ENCODE assay signal across 21 cellular contexts in genomic region chr1:180939706-180940094, GRCh38.
"Had no signal": no experiment of that assay in that cellular context is flagged by ENCODE, and none has a peak within 500 bp of the region (broad histone marks: within the 10 kb centered on the region; RNA-seq: fewer than 3 reads in every experiment).

No MANE protein-coding gene starts in this region.

- H3K36me3 Mint-ChIP-seq: activated naive CD8-positive, alpha-beta T cell had no signal

- DNase-seq: activated CD4-positive, alpha-beta T cell treated with anti-CD3 and anti-CD28 coated beads for 4 hours; activated CD4-positive, alpha-beta T cell treated with anti-CD3 and anti-CD28 coated beads, Interleukin-2, amount 50 U/mL, for 4 hours; activated effector memory CD4-positive, alpha-beta T cell treated with Interleukin-2 at 50 U/mL for 16 hours; activated naive CD4-positive, alpha-beta T cell treated with Interleukin-2 at 50 U/mL for 16 hours; adrenal gland; aorta; brain microvascular endothelial cell; foreskin fibroblast; heart right ventricle; lower lobe of right lung; mesenchymal stem cell; naive thymus-derived CD8-positive, alpha-beta T cell; right cardiac atrium; stimulated activated naive CD8-positive, alpha-beta T cell treated with anti-CD3 and anti-CD28 coated beads, Interleukin-15, Interleukin-2, amounts not matched to agents 100 U/mL and 50 U/mL, for 24 hours; T-helper 9 cell; testis; transverse colon had no signal

- H3K27ac Mint-ChIP-seq: activated naive CD8-positive, alpha-beta T cell; neural progenitor cell had no signal

- H3K9me3 Mint-ChIP-seq: neural progenitor cell had no signal

- H3K4me3 Mint-ChIP-seq: activated naive CD8-positive, alpha-beta T cell; naive thymus-derived CD8-positive, alpha-beta T cell; neural progenitor cell had no signal

- ATAC-seq: esophagus mucosa; heart right ventricle; left lung; lower lobe of right lung; naive thymus-derived CD8-positive, alpha-beta T cell; right cardiac atrium; stimulated activated naive CD8-positive, alpha-beta T cell treated with anti-CD3 and anti-CD28 coated beads, Interleukin-15, Interleukin-2, amounts not matched to agents 100 U/mL and 50 U/mL, for 24 hours had no signal
